21 cellular contexts compared by ENCODE assay signal in the genomic region with DNA sequence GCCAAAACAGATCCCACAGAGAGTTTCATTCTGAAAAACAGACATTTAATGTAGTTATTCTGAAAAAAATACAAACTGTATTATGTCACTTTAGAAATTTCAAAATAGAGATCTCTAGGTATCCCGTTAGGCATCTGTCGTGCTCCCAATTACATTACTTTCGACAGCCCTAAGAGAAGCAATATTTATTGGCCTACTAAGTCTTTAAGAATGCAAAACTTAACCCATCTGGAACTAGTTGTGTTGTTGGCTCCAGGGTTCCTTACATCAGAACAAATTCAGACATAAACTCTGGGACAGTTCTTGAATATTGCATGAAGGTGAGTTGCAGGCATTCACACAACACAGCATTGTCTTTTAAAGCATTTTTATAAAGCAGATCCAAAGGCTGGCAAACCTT.
DNase-seq lines count a peak whose midpoint lies in the region; ATAC-seq and TF ChIP-seq lines count a peak whose summit lies in the region.
"Had no signal": no experiment of that assay in that cellular context is flagged by ENCODE, and none has a peak within 500 bp of the region (broad histone marks: within the 10 kb centered on the region; RNA-seq: fewer than 3 reads in every experiment).

No MANE protein-coding gene starts in this region.

- DNase-seq in AG20443 (ENCODE audit: low spot score): peak; percentile 46
- peak; percentile 18 for DNase-seq in HS-5 (ENCODE audit: low read depth)
- DNase-seq in fibroblast of gingiva (ENCODE audit: low read depth): peak; percentile 57
- peak; percentile 47 for DNase-seq in skeletal muscle cell (ENCODE audit: low read depth)
- no peak for DNase-seq in thyroid gland
- DNase-seq: ACHN; activated CD4-positive, CD25-positive, alpha-beta regulatory T cell; activated CD8-positive, alpha-beta memory T cell treated with anti-CD3 and anti-CD28 coated beads, Interleukin-2, amount 10 ng/mL, durations not matched to agents 7 days and 5 days; activated T-cell treated with anti-CD3 and anti-CD28 coated beads, Interleukin-2, amount 50 U/mL, for 48 hours; mammary epithelial cell; NCI-H1930; NCI-H526; OCI-M1; ovary; stimulated activated CD4-positive, alpha-beta T cell treated with anti-CD3 and anti-CD28 coated beads, Interleukin-2, amount 100 ng/mL, for 24 hours; testis had no signal

- no peaks in the 10 kb centered on the region for H3K9me3 ChIP-seq in thyroid gland
- H3K9me3 ChIP-seq: esophagus muscularis mucosa, right atrium auricular region, testis had no signal

- H3K4me3 ChIP-seq in skeletal muscle cell (ENCODE audit: low read depth, low read length): no peak overlapping the region
- no peak overlapping the region for H3K4me3 ChIP-seq in thyroid gland (replicated peaks in 1 of 3)
- H3K4me3 ChIP-seq: esophagus muscularis mucosa, ovary, right atrium auricular region, SK-N-MC, testis had no signal

- 86 to 90% methylated on average over 3 of the region's 3 CpGs for WGBS in thyroid gland, 2 donors

- H3K27ac ChIP-seq in thyroid gland: no peak overlapping the region
- H3K27ac ChIP-seq: esophagus muscularis mucosa, ovary, right atrium auricular region, SK-N-MC, testis had no signal

- no peaks in the 10 kb centered on the region for H3K36me3 ChIP-seq in thyroid gland
- H3K36me3 ChIP-seq: esophagus muscularis mucosa, ovary, right atrium auricular region had no signal

- TF ChIP-seq CTCF in thyroid gland (IDR thresholded peaks at IDR 0.05): no peak

- no peaks in the 10 kb centered on the region for H3K27me3 ChIP-seq in thyroid gland
- H3K27me3 ChIP-seq: esophagus muscularis mucosa, ovary, right atrium auricular region, testis had no signal

- H3K4me1 ChIP-seq in thyroid gland: peaks cover 0 to 5% of the 10 kb centered on the region in 2 donors
- H3K4me1 ChIP-seq: esophagus muscularis mucosa, testis had no signal

- intact Hi-C loops in thyroid gland (cut with DNase I): no loop called here

- no peak for ATAC-seq in GM18505 (IDR thresholded peaks at IDR 0.05; ENCODE audit: unreplicated experiment)
- no peak for ATAC-seq in GM18502 (IDR thresholded peaks at IDR 0.05; ENCODE audit: poor library complexity, unreplicated experiment)
- ATAC-seq: activated CD8-positive, alpha-beta memory T cell treated with anti-CD3 and anti-CD28 coated beads, Interleukin-2, amount 10 ng/mL, durations not matched to agents 7 days and 5 days had no signal

- TF ChIP-seq POLR2A in GM18505 (IDR thresholded peaks at IDR 0.05; ENCODE audit: borderline replicate concordance, extremely low read depth, insufficient read depth, insufficient read length) (no peak), thyroid gland (IDR thresholded peaks at IDR 0.05) (no peak)

Comparison
In these comparisons a context has a peak if more than half of its experiments do, and no peak if none do; other contexts are left out.
1. DNase-seq: peak in AG20443 (single experiment), HS-5 (single experiment), fibroblast of gingiva (single experiment) and skeletal muscle cell (single experiment); none in thyroid gland (0 of 2).